ENCODE assay signal across 8 cellular contexts in the genomic region with DNA sequence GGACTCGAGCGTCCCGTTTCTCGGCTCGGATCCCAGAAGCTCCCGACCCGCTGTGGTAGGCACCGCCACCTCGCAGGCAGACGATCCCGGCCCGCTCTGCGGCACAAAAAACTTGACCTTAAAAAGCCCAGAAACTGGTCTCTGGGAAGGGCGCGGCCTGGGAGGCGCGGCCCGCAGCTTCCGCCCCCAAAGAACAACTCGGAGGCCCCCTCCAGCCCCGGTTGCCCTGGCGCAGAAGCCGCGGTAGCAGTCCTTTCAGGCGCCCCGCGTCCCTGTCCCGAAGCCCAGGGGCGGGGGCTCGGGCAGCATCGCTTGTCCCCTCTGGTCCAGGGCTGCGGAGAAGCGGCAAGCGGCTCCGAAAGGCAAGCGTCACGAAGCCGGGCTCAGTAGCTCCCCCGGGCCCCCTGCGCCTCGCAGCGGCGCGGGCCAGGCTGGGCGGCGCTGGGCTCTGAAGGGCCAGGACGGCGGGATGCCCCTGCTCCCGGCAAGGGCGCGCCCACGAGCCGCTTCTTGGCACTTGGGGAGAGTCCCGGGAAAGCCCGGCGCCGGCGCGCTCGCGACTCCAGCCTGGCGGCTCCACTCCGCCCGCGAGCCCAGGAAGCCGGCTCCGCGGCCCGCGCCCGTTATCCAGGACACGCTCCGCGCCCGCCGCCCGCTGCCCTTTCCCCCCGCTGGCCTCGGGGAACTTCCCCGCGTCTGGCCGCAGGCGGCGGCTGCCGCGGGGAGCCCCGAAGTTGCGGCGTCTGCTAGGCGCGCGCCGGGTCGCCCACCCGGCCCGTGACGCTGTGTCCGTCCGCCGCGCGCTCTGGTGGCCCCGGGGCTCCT. TPM values are rescaled to one million over a fixed set of nuclear protein-coding genes. Genes with fewer than 3 reads are reported as not detected.
A peak's percentile ranks its signal among the peaks of the same experiment; 100 is the strongest.
DNase-seq lines count a peak whose midpoint lies in the region; ATAC-seq and TF ChIP-seq lines count a peak whose summit lies in the region.

GCNT4 (minus strand) TSS at position 98 of the 825 bp plus-strand sequence. CDS start 22,521 bp downstream, outside the sequence.

- H3K36me3 Mint-ChIP-seq in activated naive CD8-positive, alpha-beta T cell treated with anti-CD3 and anti-CD28 coated beads, Interleukin-2, amount 50 U/mL, for 24 hours (ENCODE audit: low read depth), result no peaks in the 10 kb centered on the region
- no peaks in the 10 kb centered on the region for H3K36me3 Mint-ChIP-seq in progenitor cell of endocrine pancreas (ENCODE audit: insufficient read depth)

- H3K4me3 ChIP-seq in Peyer's patch (peak within 1 kb of the TSS; percentile 71 to 84 (median 78)), heart left ventricle (peak within 1 kb of the TSS; percentile 62 to 96 (median 86))

- peak in 3 of 6 experiments; percentile 28 to 33 (median 30) for TF ChIP-seq CTCF in Peyer's patch (IDR thresholded peaks at IDR 0.05)
- no peak for TF ChIP-seq CTCF in heart left ventricle (IDR thresholded peaks at IDR 0.05)
- no peak for TF ChIP-seq CTCF in progenitor cell of endocrine pancreas (IDR thresholded peaks at IDR 0.05; ENCODE audit: unreplicated experiment)

- peak within 1 kb of the TSS; percentile 89 for H3K4me3 Mint-ChIP-seq in activated naive CD8-positive, alpha-beta T cell treated with anti-CD3 and anti-CD28 coated beads, Interleukin-2, amount 50 U/mL, for 24 hours
- peak within 1 kb of the TSS; percentile 82 for H3K4me3 Mint-ChIP-seq in progenitor cell of endocrine pancreas (ENCODE audit: low read depth)

- WGBS in heart left ventricle, 4 donors, result 0 to 3% (median 0%) methylated on average over 8 to 103 of the region's 103 CpGs

- H3K27me3 ChIP-seq in Peyer's patch (no peaks in the 10 kb centered on the region), heart left ventricle (peaks cover 0 to 21% (median 0%) of the 10 kb centered on the region in 9 donors)

- no peak for TF ChIP-seq POLR2A in Peyer's patch (IDR thresholded peaks at IDR 0.05)
- no peak for TF ChIP-seq POLR2A in heart left ventricle (IDR thresholded peaks at IDR 0.05)

- H3K27ac ChIP-seq in Peyer's patch (peak within 1 kb of the TSS; percentile 83 to 96 (median 92)), heart left ventricle (peak within 1 kb of the TSS; percentile 75 to 89 (median 84))

- ATAC-seq in activated naive CD8-positive, alpha-beta T cell treated with anti-CD3 and anti-CD28 coated beads, Interleukin-2, amount 50 U/mL, for 24 hours, result peak; percentile 34
- ATAC-seq in heart left ventricle (peak in 3 of 4 donors; percentile 36 to 61 (median 59)), GM18861 (IDR thresholded peaks at IDR 0.05; ENCODE audit: unreplicated experiment) (no peak)

- H3K27me3 Mint-ChIP-seq in activated naive CD8-positive, alpha-beta T cell treated with anti-CD3 and anti-CD28 coated beads, Interleukin-2, amount 50 U/mL, for 24 hours, result peaks cover 1% of the 10 kb centered on the region
- peaks cover 54% of the 10 kb centered on the region for H3K27me3 Mint-ChIP-seq in progenitor cell of endocrine pancreas

- H3K4me1 Mint-ChIP-seq in activated naive CD8-positive, alpha-beta T cell treated with anti-CD3 and anti-CD28 coated beads, Interleukin-2, amount 50 U/mL, for 24 hours, result peaks cover 86% of the 10 kb centered on the region
- peaks cover 20% of the 10 kb centered on the region for H3K4me1 Mint-ChIP-seq in progenitor cell of endocrine pancreas (ENCODE audit: low read depth)

- peaks cover 0 to 46% (median 7%) of the 10 kb centered on the region in 4 donors for H3K4me1 ChIP-seq in Peyer's patch
- H3K4me1 ChIP-seq in heart left ventricle, result peaks cover 0 to 31% (median 14%) of the 10 kb centered on the region in 12 donors

- H3K9me3 ChIP-seq in Peyer's patch (no peaks in the 10 kb centered on the region), heart left ventricle (no peaks in the 10 kb centered on the region)

- peak; percentile 77 for DNase-seq in DMS 273 (lab: John Stamatoyannopoulos, UW; ENCODE audit: unreplicated experiment)
- DNase-seq in DMS 273 treated with DMSO at 0.1 percent for 48 hours (lab: John Stamatoyannopoulos, UW), result no peak
- DNase-seq in Peyer's patch, result peak in 2 of 3 donors; percentile 63 to 72
- DNase-seq in activated naive CD8-positive, alpha-beta T cell treated with anti-CD3 and anti-CD28 coated beads, Interleukin-2, amount 50 U/mL, for 24 hours, result peak; percentile 59
- DNase-seq in heart left ventricle, result peak; percentile 40 to 74 (median 46)
- peak; percentile 36 for DNase-seq in progenitor cell of endocrine pancreas (ENCODE audit: low spot score, unreplicated experiment)
- DNase-seq in NCI-H774 (lab: John Stamatoyannopoulos, UW), result no peak

- no peaks in the 10 kb centered on the region for H3K9me3 Mint-ChIP-seq in activated naive CD8-positive, alpha-beta T cell treated with anti-CD3 and anti-CD28 coated beads, Interleukin-2, amount 50 U/mL, for 24 hours
- no peaks in the 10 kb centered on the region for H3K9me3 Mint-ChIP-seq in progenitor cell of endocrine pancreas (ENCODE audit: low read depth)

- H3K27ac Mint-ChIP-seq in activated naive CD8-positive, alpha-beta T cell treated with anti-CD3 and anti-CD28 coated beads, Interleukin-2, amount 50 U/mL, for 24 hours, result peak within 1 kb of the TSS; percentile 74
- peak within 1 kb of the TSS; percentile 82 for H3K27ac Mint-ChIP-seq in progenitor cell of endocrine pancreas

- intact Hi-C loops in heart left ventricle (cut with DNase I), result loop anchor here in 8 of 10 donors (5.0 to 10.0 kb wide), 8 partner anchors 182 to 1205 kb away; partner anchors contain the start of genes ANKRD31 (in 6 of the 8), HMGCR (in 2 of the 8) and HEXB (in 1 of the 8)

- H3K36me3 ChIP-seq in Peyer's patch, result no peaks in the 10 kb centered on the region
- no peaks in the 10 kb centered on the region for H3K36me3 ChIP-seq in heart left ventricle

RNA-seq across cellular contexts. Expression of gene GCNT4, which starts in this region (rescaled TPM):
- total RNA-seq in Peyer's patch (10 to 100 TPM in 3 of 4 donors, 1 to 10 TPM in 1; 3.3 to 63.7 (median 17.8) TPM), heart left ventricle (under 1 TPM; 0.07 to 0.60 (median 0.38) TPM), progenitor cell of endocrine pancreas (2.5 and 3.3 TPM in 2 replicates)
- under 1 TPM; 0.08 to 0.11 TPM for polyA plus RNA-seq in heart left ventricle

Comparison
In these comparisons a context has a peak if more than half of its experiments do, and no peak if none do; other contexts are left out.
1. DNase-seq: peak in DMS 273 (single experiment), Peyer's patch (2 of 3), activated naive CD8-positive, alpha-beta T cell treated with anti-CD3 and anti-CD28 coated beads, Interleukin-2, amount 50 U/mL, for 24 hours (single experiment) and progenitor cell of endocrine pancreas (single experiment); none in DMS 273 treated with DMSO at 0.1 percent for 48 hours (single experiment) and NCI-H774 (single experiment).
2. Peak in DNase-seq, ATAC-seq, H3K4me3 ChIP-seq and H3K27ac ChIP-seq in heart left ventricle; RNA of the gene not detected or under 1 TPM.